ENCODE assay signal across 21 cellular contexts in genomic region chr7:37015353-37016034, GRCh38.
"Had no signal": no experiment of that assay in that cellular context is flagged by ENCODE, and none has a peak within 500 bp of the region (broad histone marks: within the 10 kb centered on the region; RNA-seq: fewer than 3 reads in every experiment).

No MANE protein-coding gene starts in this region.

- H3K4me3 ChIP-seq: SJSA1 had no signal

- H3K27me3 ChIP-seq: SJSA1 had no signal

- H3K9ac ChIP-seq: KMS-11 had no signal

- H3K36me3 ChIP-seq: SJSA1 had no signal

- DNase-seq: activated B cell treated with CpG ODN at 0.5 μM for 24 hours; activated CD4-positive, alpha-beta memory T cell treated with anti-CD3 and anti-CD28 coated beads for 36 hours; activated CD4-positive, alpha-beta T cell treated with anti-CD3 and anti-CD28 coated beads, Interleukin-2, amount 10 ng/mL, durations not matched to agents 7 days and 5 days; activated CD8-positive, alpha-beta memory T cell treated with anti-CD3 and anti-CD28 coated beads for 24 hours; activated effector memory CD4-positive, alpha-beta T cell treated with anti-CD3 and anti-CD28 coated beads, Interleukin-2, amount 50 U/mL, for 16 hours; activated naive CD4-positive, alpha-beta T cell treated with Interleukin-2 at 50 U/mL for 16 hours; activated naive CD8-positive, alpha-beta T cell treated with anti-CD3 and anti-CD28 coated beads for 36 hours; activated T-cell treated with anti-CD3 and anti-CD28 coated beads, Interleukin-2, amount 50 U/mL, for 4 hours; MV-4-11; NCI-H1092 treated with DMSO at 0.1 percent for 48 hours; NCI-H1417 treated with DMSO at 0.1 percent for 48 hours; NCI-H1694 treated with DMSO at 0.1 percent for 48 hours; NCI-H2029 treated with DMSO at 0.1 percent for 48 hours; NCI-H446; PC-3; SHP77; T-helper 17 cell; T-helper 9 cell had no signal

- ATAC-seq: activated T-cell treated with anti-CD3 and anti-CD28 coated beads, Interleukin-2, amount 50 U/mL, for 4 hours; PC-3; SK-N-SH treated with all-trans-retinoic acid at 6 μM for 48 hours; T-helper 17 cell had no signal

- H3K4me2 ChIP-seq: KMS-11 had no signal

- H3K4me1 ChIP-seq: SJSA1 had no signal

- H3K27ac ChIP-seq: KMS-11, SJSA1 had no signal

- H3K9me3 ChIP-seq: SJSA1 had no signal
